In genomic region chr11:15613231-15613630, GRCh38 we compare ENCODE assay signal across 28 cellular contexts.
"Had no signal": no experiment of that assay in that cellular context is flagged by ENCODE, and none has a peak within 500 bp of the region (broad histone marks: within the 10 kb centered on the region; RNA-seq: fewer than 3 reads in every experiment).

No MANE protein-coding gene starts in this region.

- ATAC-seq: activated CD8-positive, alpha-beta T cell treated with anti-CD3 and anti-CD28 coated beads for 36 hours; effector memory CD8-positive, alpha-beta T cell; sciatic nerve; stimulated activated naive CD8-positive, alpha-beta T cell treated with anti-CD3 and anti-CD28 coated beads, Interleukin-15, Interleukin-2, amounts not matched to agents 100 U/mL and 50 U/mL, for 24 hours had no signal

- H3K27ac ChIP-seq: ascending aorta, ovary, prostate gland, skin epidermis, testis, transverse colon, uterus had no signal

- H3K4me3 ChIP-seq: ascending aorta, ovary, prostate gland, skin epidermis, testis, transverse colon, uterus had no signal

- H3K4me1 ChIP-seq: ascending aorta, prostate gland, testis, uterus had no signal

- H3K27ac Mint-ChIP-seq: activated B cell treated with CpG ODN at 0.5 μM for 24 hours; activated CD8-positive, alpha-beta T cell treated with anti-CD3 and anti-CD28 coated beads for 36 hours; activated naive CD4-positive, alpha-beta T cell treated with anti-CD3 and anti-CD28 coated beads, Interleukin-2, amount 50 U/mL, for 24 hours; activated T-helper 2 cell treated with anti-CD3 and anti-CD28 coated beads, Interferon-gamma antibody, Interleukin-2, Interleukin-4, amounts not matched to agents 10 μg/mL and 5 μg/mL and 100 μg/mL, durations not matched to agents 14 hours and 24 hours and 36 hours; brain; effector memory CD8-positive, alpha-beta T cell; mesothelial cell of epicardium; naive B cell had no signal

- H3K27me3 ChIP-seq: ascending aorta, ovary, testis, transverse colon, uterus had no signal

- DNase-seq: activated B cell treated with CpG ODN at 0.5 μM for 24 hours; activated CD4-positive, alpha-beta T cell treated with anti-CD3 and anti-CD28 coated beads, Interleukin-2, amount 50 U/mL, for 1 hour; activated CD8-positive, alpha-beta T cell treated with anti-CD3 and anti-CD28 coated beads for 36 hours; activated T-cell treated with anti-CD3 and anti-CD28 coated beads, Interleukin-2, amount 50 U/mL, for 48 hours; caudate nucleus; cortex of kidney; effector memory CD8-positive, alpha-beta T cell; foreskin melanocyte; islet precursor cell; left ventricle myocardium superior; naive B cell; ovary; retina; stimulated activated CD4-positive, alpha-beta T cell treated with anti-CD3 and anti-CD28 coated beads, Interleukin-12 subunit alpha, Interleukin-12 subunit beta, amount 100 ng/mL, for 4 hours; stimulated activated CD4-positive, alpha-beta T cell treated with anti-CD3 and anti-CD28 coated beads, Interleukin-4, amount 100 ng/mL, for 1 hour; stimulated activated naive CD8-positive, alpha-beta T cell treated with anti-CD3 and anti-CD28 coated beads, Interleukin-15, Interleukin-2, amounts not matched to agents 100 U/mL and 50 U/mL, for 24 hours; T-helper 2 cell; testis; transverse colon; uterus had no signal

- H3K4me1 Mint-ChIP-seq: activated B cell treated with CpG ODN at 0.5 μM for 24 hours; activated naive CD4-positive, alpha-beta T cell treated with anti-CD3 and anti-CD28 coated beads, Interleukin-2, amount 50 U/mL, for 24 hours; naive B cell had no signal

- H3K27me3 Mint-ChIP-seq: activated B cell treated with CpG ODN at 0.5 μM for 24 hours; activated CD8-positive, alpha-beta T cell treated with anti-CD3 and anti-CD28 coated beads for 36 hours; activated naive CD4-positive, alpha-beta T cell treated with anti-CD3 and anti-CD28 coated beads, Interleukin-2, amount 50 U/mL, for 24 hours; naive B cell had no signal

- H3K4me3 Mint-ChIP-seq: activated B cell treated with CpG ODN at 0.5 μM for 24 hours; activated CD8-positive, alpha-beta T cell treated with anti-CD3 and anti-CD28 coated beads for 36 hours; activated naive CD4-positive, alpha-beta T cell treated with anti-CD3 and anti-CD28 coated beads, Interleukin-2, amount 50 U/mL, for 24 hours; brain; effector memory CD8-positive, alpha-beta T cell; mesothelial cell of epicardium; naive B cell had no signal

- H3K9me3 ChIP-seq: ascending aorta, ovary, prostate gland, testis, transverse colon, uterus had no signal

- H3K36me3 ChIP-seq: ascending aorta, ovary, prostate gland, transverse colon, uterus had no signal

- H3K9me3 Mint-ChIP-seq: activated B cell treated with CpG ODN at 0.5 μM for 24 hours; activated CD8-positive, alpha-beta T cell treated with anti-CD3 and anti-CD28 coated beads for 36 hours; activated T-helper 2 cell treated with anti-CD3 and anti-CD28 coated beads, Interferon-gamma antibody, Interleukin-2, Interleukin-4, amounts not matched to agents 10 μg/mL and 5 μg/mL and 100 μg/mL, durations not matched to agents 14 hours and 24 hours and 36 hours; mesothelial cell of epicardium had no signal

- H3K36me3 Mint-ChIP-seq: activated naive CD4-positive, alpha-beta T cell treated with anti-CD3 and anti-CD28 coated beads, Interleukin-2, amount 50 U/mL, for 24 hours; brain; mesothelial cell of epicardium; naive B cell had no signal
